Comparison of ENCODE assay signal across 8 cellular contexts in the genomic region with DNA sequence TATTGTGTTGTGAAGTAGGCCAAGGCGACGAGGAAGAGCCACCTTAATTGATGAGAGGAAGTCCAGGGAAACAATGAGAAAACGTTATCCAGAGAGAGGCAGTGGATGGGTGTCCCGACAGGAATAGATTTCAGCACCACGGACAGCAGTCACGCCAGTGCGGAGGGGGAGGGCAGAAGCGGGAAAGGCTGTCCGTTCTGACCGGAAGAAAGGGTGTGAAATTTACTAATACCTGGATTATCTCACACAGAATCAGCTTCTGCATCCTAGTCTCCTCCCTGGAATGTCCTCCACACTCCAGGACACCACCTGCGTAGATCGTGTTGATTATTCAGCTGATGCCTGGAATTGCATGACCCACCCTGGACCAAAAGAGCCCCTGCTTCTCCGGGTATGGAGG. TPM values are rescaled to one million over a fixed set of nuclear protein-coding genes. Genes with fewer than 3 reads are reported as not detected.
A peak's percentile ranks its signal among the peaks of the same experiment; 100 is the strongest.
DNase-seq lines count a peak whose midpoint lies in the region; ATAC-seq and TF ChIP-seq lines count a peak whose summit lies in the region.

No MANE protein-coding gene starts in this region.

- no peaks in the 10 kb centered on the region for H3K9me3 ChIP-seq in ovary

- no peak for TF ChIP-seq POLR2A in ovary (IDR thresholded peaks at IDR 0.05)

- H3K4me1 ChIP-seq in ovary (ENCODE audit: insufficient read depth) = no peaks in the 10 kb centered on the region

- ATAC-seq in GM19395 (IDR thresholded peaks at IDR 0.05; ENCODE audit: unreplicated experiment) = no peak

- intact Hi-C loops in ovary (cut with DNase I) = no loop called here

- no peaks in the 10 kb centered on the region for H3K36me3 ChIP-seq in ovary

- TF ChIP-seq CTCF in fibroblast of villous mesenchyme (IDR thresholded peaks at IDR 0.05; ENCODE audit: insufficient read depth, low read depth, low read length) = no peak
- TF ChIP-seq CTCF in ovary (IDR thresholded peaks at IDR 0.05) = no peak

- no peaks in the 10 kb centered on the region for H3K27me3 ChIP-seq in ovary

- no peak overlapping the region for H3K27ac ChIP-seq in ovary

- H3K4me3 ChIP-seq in fibroblast of villous mesenchyme (ENCODE audit: low read depth, low read length) (no peak overlapping the region), ovary (no peak overlapping the region)

- DNase-seq in EH (ENCODE audit: low read depth) (peak; percentile 67), NAMALWA (ENCODE audit: low spot score) (peak; percentile 19), fibroblast of villous mesenchyme (ENCODE audit: low read depth) (peak; percentile 63), ovary (peak; percentile 11 to 59 (median 42)), NCI-H446 (lab: John Stamatoyannopoulos, UW) (no peak), NCI-H2196 (lab: John Stamatoyannopoulos, UW; ENCODE audit: unreplicated experiment) (no peak)
- peak; percentile 30 for DNase-seq in activated T-cell treated with anti-CD3 and anti-CD28 coated beads, Interleukin-2, amount 50 U/mL, for 1 hour

- TF ChIP-seq EP300 in ovary (IDR thresholded peaks at IDR 0.05) = no peak

- WGBS in ovary, 3 donors = 2 to 7% (median 3%) methylated on average over 13 of the region's 13 CpGs

RNA-seq across cellular contexts. Expression of a gene that starts 7.4 kb away (rescaled TPM):
- total RNA-seq in fibroblast of villous mesenchyme (not detected in 2 replicates), ovary (not detected)
- not detected for polyA plus RNA-seq in ovary

RNA-seq across cellular contexts. Expression of a gene that starts 26.0 kb away (rescaled TPM):
- total RNA-seq in fibroblast of villous mesenchyme = not detected in 2 replicates
- not detected for total RNA-seq in ovary
- not detected for polyA plus RNA-seq in ovary

RNA-seq across cellular contexts. Expression of a gene that starts 41.8 kb away (rescaled TPM):
- total RNA-seq in fibroblast of villous mesenchyme (not detected in 2 replicates), ovary (not detected)
- polyA plus RNA-seq in ovary = not detected

Comparison
In these comparisons a context has a peak if more than half of its experiments do, and no peak if none do; other contexts are left out.
1. DNase-seq: peak in EH (single experiment), NAMALWA (single experiment), activated T-cell treated with anti-CD3 and anti-CD28 coated beads, Interleukin-2, amount 50 U/mL, for 1 hour (single experiment), fibroblast of villous mesenchyme (single experiment) and ovary (5 of 5); none in NCI-H446 (0 of 2) and NCI-H2196 (single experiment).